Comparison of ENCODE assay signal across 1 cellular context in genomic region chr9:106025449-106025848, GRCh38.
TF ChIP-seq lines count a peak whose summit lies in the region.

No MANE protein-coding gene starts in this region.

TF ChIP-seq in WTC11, 78 proteins besides CTCF, POLR2A, EP300 and RAD21 (continued from another document):
- TF ChIP-seq AR (CRISPR knock-in tag; IDR thresholded peaks at IDR 0.05) (no peak), PREB (CRISPR knock-in tag; IDR thresholded peaks at IDR 0.05; ENCODE audit: borderline replicate concordance) (no peak), JUN (CRISPR knock-in tag; IDR thresholded peaks at IDR 0.05) (no peak)
